Comparison of ENCODE assay signal across 11 cellular contexts in the genomic region with DNA sequence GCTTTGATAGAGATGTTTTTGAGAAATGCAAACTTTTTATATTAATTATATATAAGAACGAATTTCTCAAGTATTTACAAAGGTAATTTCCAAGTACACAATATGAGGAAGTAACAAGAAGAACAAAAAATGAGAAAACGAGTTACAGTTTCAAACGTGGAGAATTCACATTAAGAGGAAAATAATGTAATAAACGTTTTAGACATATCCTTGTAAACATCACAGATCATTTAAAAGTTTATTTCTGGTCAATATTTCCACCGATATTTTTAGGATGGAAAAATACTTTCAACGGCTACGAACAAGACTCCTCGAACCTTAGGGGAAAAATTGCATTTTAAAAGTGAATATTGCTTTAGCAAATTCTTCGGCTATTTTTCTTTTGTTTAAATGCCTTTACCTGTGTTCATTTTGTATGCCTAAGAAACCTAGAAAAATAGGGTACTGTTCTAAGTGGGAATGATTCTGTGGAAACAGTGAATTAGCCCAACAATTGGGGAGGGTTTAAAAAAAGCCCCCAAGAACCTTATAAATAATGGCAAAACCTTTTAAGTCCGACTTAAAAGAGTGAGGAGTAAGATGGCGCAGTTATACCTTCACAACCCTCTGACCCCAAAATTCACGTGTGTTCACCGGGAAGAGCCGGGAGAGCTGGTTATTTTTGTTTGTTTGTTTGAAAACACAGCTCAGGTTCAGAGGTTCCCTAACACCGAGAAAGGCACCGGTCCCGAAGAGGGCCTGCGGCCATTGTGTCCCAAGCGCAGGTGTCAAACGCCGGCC. TPM values are rescaled to one million over a fixed set of nuclear protein-coding genes. Genes with fewer than 3 reads are reported as not detected.
DNase-seq lines count a peak whose midpoint lies in the region; ATAC-seq, FAIRE-seq and TF ChIP-seq lines count a peak whose summit lies in the region.
"Had no signal": no experiment of that assay in that cellular context is flagged by ENCODE, and none has a peak within 500 bp of the region (broad histone marks: within the 10 kb centered on the region; RNA-seq: fewer than 3 reads in every experiment).

No MANE protein-coding gene starts in this region.

- peaks cover 98% of the 10 kb centered on the region for H3K27me3 Mint-ChIP-seq in MCF 10A (ENCODE audit: insufficient read depth, unreplicated experiment)

- intact Hi-C loops in breast epithelium (cut with DNase I; ENCODE audit: low total_unique reads): no loop called here
- intact Hi-C loops in MCF 10A (cut with micrococcal nuclease): no loop called here
- intact Hi-C loops in K562 (cut with micrococcal nuclease): no loop called here
- intact Hi-C loops in lower lobe of right lung (cut with DNase I): no loop called here

- H3K4me3 ChIP-seq in breast epithelium (peak overlapping the region in 2 of 3 donors; percentile 35 to 61), K562 (no peak overlapping the region), lower lobe of right lung (peak overlapping the region; percentile 56), thoracic aorta (peak overlapping the region; percentile 66)
- H3K4me3 ChIP-seq: SJCRH30 had no signal

- no peaks in the 10 kb centered on the region for H3K9me1 ChIP-seq in K562 (ENCODE audit: control insufficient read depth, insufficient read depth, low read length)

- 6% methylated on average over 20 of the region's 21 CpGs for WGBS in K562 (ENCODE audit: insufficient coverage, low coverage, missing lambda C conversion rate)

- no peak overlapping the region for H3K4me2 ChIP-seq in K562 (ENCODE audit: insufficient read depth, low read length)

- H3K9me3 ChIP-seq in breast epithelium: no peaks in the 10 kb centered on the region
- H3K9me3 ChIP-seq in K562 (replicated peaks; ENCODE audit: control insufficient read depth, insufficient read depth, low read depth, low read length): no peaks in the 10 kb centered on the region
- no peaks in the 10 kb centered on the region for H3K9me3 ChIP-seq in lower lobe of right lung
- H3K9me3 ChIP-seq in thoracic aorta: no peaks in the 10 kb centered on the region
- H3K9me3 ChIP-seq: SJCRH30 had no signal

- H3K27ac ChIP-seq in breast epithelium: no peak overlapping the region
- H3K27ac ChIP-seq in K562 (ENCODE audit: extremely low read depth, low read depth, low read length): no peak overlapping the region
- peak overlapping the region; percentile 84 for H3K27ac ChIP-seq in lower lobe of right lung
- H3K27ac ChIP-seq in thoracic aorta: no peak overlapping the region
- H3K27ac ChIP-seq: SJCRH30 had no signal

- no peaks in the 10 kb centered on the region for H3K9me3 Mint-ChIP-seq in MCF 10A (ENCODE audit: unreplicated experiment)
- H3K9me3 Mint-ChIP-seq: activated naive CD4-positive, alpha-beta T cell treated with anti-CD3 and anti-CD28 coated beads for 36 hours had no signal

- no peaks in the 10 kb centered on the region for H3K36me3 ChIP-seq in breast epithelium
- no peaks in the 10 kb centered on the region for H3K36me3 ChIP-seq in K562 (ENCODE audit: control insufficient read depth, insufficient read depth, low read length)
- no peaks in the 10 kb centered on the region for H3K36me3 ChIP-seq in lower lobe of right lung
- H3K36me3 ChIP-seq in thoracic aorta: no peaks in the 10 kb centered on the region
- H3K36me3 ChIP-seq: SJCRH30 had no signal

- H3K27me3 ChIP-seq in breast epithelium: peaks cover 5 to 96% of the 10 kb centered on the region in 2 donors
- H3K27me3 ChIP-seq in K562 (ENCODE audit: control insufficient read depth in 2 of 2, insufficient read depth in 2 of 2, low read length in 2 of 2): peaks cover 45 to 58% of the 10 kb centered on the region in 2 experiments
- peaks cover 92% of the 10 kb centered on the region for H3K27me3 ChIP-seq in lower lobe of right lung (ENCODE audit: low read depth)
- H3K27me3 ChIP-seq in thoracic aorta (replicated peaks; ENCODE audit: insufficient read depth): peaks cover 46% of the 10 kb centered on the region
- H3K27me3 ChIP-seq: SJCRH30 had no signal

- TF ChIP-seq EP300 in K562 (IDR thresholded peaks at IDR 0.05; ENCODE audit: low read length): no peak

- H3K36me3 Mint-ChIP-seq in MCF 10A (ENCODE audit: insufficient read depth, unreplicated experiment): no peaks in the 10 kb centered on the region

- in situ Hi-C loops in K562 (cut with MboI): no loop called here

- no peak overlapping the region for H3K9ac ChIP-seq in K562 (ENCODE audit: insufficient read depth in 1 of 2, low read depth in 2 of 2, low read length in 2 of 2)

- H3K4me3 Mint-ChIP-seq in MCF 10A (ENCODE audit: unreplicated experiment): no peak overlapping the region

- no peak overlapping the region for H2AFZ ChIP-seq in K562 (ENCODE audit: low read depth, low read length)

- no peaks in the 10 kb centered on the region for H3K79me2 ChIP-seq in K562 (ENCODE audit: control insufficient read depth, insufficient read depth, low read length)

- BruUV-seq in MCF 10A (replicated peaks; lab: Mats Ljungman, UMichigan): no TSS peak
- no TSS peak for BruUV-seq in K562 (replicated peaks; lab: Mats Ljungman, UMichigan)

- TF ChIP-seq POLR2A in breast epithelium (IDR thresholded peaks at IDR 0.05) (no peak), K562 (conservative IDR thresholded peaks at IDR 0.05) (no peak)

- CTCF ChIA-PET in MCF 10A (lab: Yijun Ruan, JAX) (no interaction called here), K562 (lab: Yijun Ruan, JAX; ENCODE audit: low intra/inter-chr PET ratio) (no interaction called here)

- POLR2A ChIA-PET in MCF 10A (lab: Yijun Ruan, JAX): no interaction called here
- POLR2A ChIA-PET in K562 (lab: Yijun Ruan, JAX): no interaction called here

- H3K4me1 Mint-ChIP-seq in MCF 10A (ENCODE audit: insufficient read depth, unreplicated experiment): peaks cover 5% of the 10 kb centered on the region

- TF ChIP-seq RAD21 in K562 (CRISPR knock-in tag; conservative IDR thresholded peaks at IDR 0.05 in 1 of 2, IDR thresholded peaks at IDR 0.05 in 1 of 2): no peak

- peaks cover 5 to 16% of the 10 kb centered on the region in 2 donors for H3K4me1 ChIP-seq in breast epithelium
- peaks cover 0 to 36% of the 10 kb centered on the region in 2 experiments; a peak in 2 of 5 replicates for H3K4me1 ChIP-seq in K562 (replicated peaks in 1 of 2; ENCODE audit: control insufficient read depth in 2 of 2, insufficient read depth in 2 of 2, low read length in 2 of 2)
- H3K4me1 ChIP-seq in lower lobe of right lung: peaks cover 30% of the 10 kb centered on the region
- H3K4me1 ChIP-seq in thoracic aorta (ENCODE audit: control insufficient read depth in 1 of 2, low read depth in 2 of 2): peaks cover 20 to 38% of the 10 kb centered on the region in 2 donors
- H3K4me1 ChIP-seq: SJCRH30 had no signal

- H4K20me1 ChIP-seq in K562 (replicated peaks; ENCODE audit: control insufficient read depth, insufficient read depth, low read length): no peaks in the 10 kb centered on the region; the same call in 1 of the 2 replicates

- ATAC-seq in K562 (no peak), lower lobe of right lung (no peak), thoracic aorta (ENCODE audit: insufficient number of reproducible peaks, low FRiP score, low read depth) (no peak), HG02870 (IDR thresholded peaks at IDR 0.05; ENCODE audit: unreplicated experiment) (no peak)

- FAIRE-seq in K562 (lab: Jason Lieb, UNC): no peak

- no peak for TF ChIP-seq CTCF in breast epithelium (IDR thresholded peaks at IDR 0.05)
- no peak for TF ChIP-seq CTCF in MCF 10A (IDR thresholded peaks at IDR 0.05; ENCODE audit: unreplicated experiment)
- TF ChIP-seq CTCF in K562 (IDR thresholded peaks at IDR 0.05 in 2 of 3, conservative IDR thresholded peaks at IDR 0.05 in 1 of 3; ENCODE audit: insufficient read depth in 2 of 3, low read depth in 1 of 3, low read length in 3 of 3): no peak
- TF ChIP-seq CTCF in lower lobe of right lung (IDR thresholded peaks at IDR 0.05): no peak
- TF ChIP-seq CTCF in thoracic aorta (IDR thresholded peaks at IDR 0.05): no peak

- no peak overlapping the region for H3K27ac Mint-ChIP-seq in MCF 10A (ENCODE audit: low read depth, unreplicated experiment)
- H3K27ac Mint-ChIP-seq: activated naive CD4-positive, alpha-beta T cell treated with anti-CD3 and anti-CD28 coated beads for 36 hours had no signal

- DNase-seq in breast epithelium (ENCODE audit: low spot score in 2 of 2): no peak
- no peak for DNase-seq in MCF 10A (ENCODE audit: unreplicated experiment)
- no peak for DNase-seq in K562 (ENCODE audit: extremely low read depth in 1 of 4, low spot score in 3 of 4)
- DNase-seq in lower lobe of right lung: no peak
- no peak for DNase-seq in thoracic aorta (ENCODE audit: low spot score)
- DNase-seq in SIG-M5 treated with dmso at 0.1 percent for 504 hours (lab: John Stamatoyannopoulos, UW; ENCODE audit: unreplicated experiment): no peak
- DNase-seq in stimulated activated CD4-positive, alpha-beta T cell treated with anti-CD3 and anti-CD28 coated beads, Interleukin-4, amount 100 ng/mL, for 24 hours: no peak
- DNase-seq: activated naive CD4-positive, alpha-beta T cell treated with anti-CD3 and anti-CD28 coated beads for 36 hours; hippocampal formation; SJCRH30 had no signal

TF ChIP-seq in K562, 482 proteins besides CTCF, POLR2A, EP300 and RAD21 (continues in another document):
- TF ChIP-seq NUFIP1 (IDR thresholded peaks at IDR 0.05; ENCODE audit: partially characterized antibody) (no peak), HDAC8 (tag; IDR thresholded peaks at IDR 0.05) (no peak)

RNA-seq across cellular contexts. Expression of a gene that starts 3.3 kb away (rescaled TPM):
- total RNA-seq in breast epithelium: under 1 TPM in 1 of 3 donors, not detected in 2; 0.33 TPM
- total RNA-seq in MCF 10A (2022): not detected in 2 replicates
- not detected in 2 replicates for total RNA-seq in K562 (2011; cell fraction: chromatin; rRNA removed; ENCODE audit: low replicate concordance)
- total RNA-seq in K562 (2011; cell fraction: nucleolus; rRNA removed): not detected in 2 replicates
- not detected in 2 replicates for total RNA-seq in K562 (2011; cell fraction: nucleoplasm; rRNA removed)
- not detected in 2 replicates for total RNA-seq in K562 (2014; rRNA removed)
- not detected in 2 replicates for total RNA-seq in K562 (2014; rRNA removed; fragmentation: Illumina TruSeq; extraction: Trizol)
- not detected in 2 replicates for total RNA-seq in K562 (2015; rRNA removed; fragmentation: Illumina TruSeq; extraction: Trizol)
- total RNA-seq in K562 (2021): 0.11 TPM in 1 of 2 replicates, not detected in the other
- not detected in 2 replicates for polyA plus RNA-seq in K562 (2011; rRNA removed)
- not detected in 2 replicates for polyA plus RNA-seq in K562 (2011; cell fraction: cytosol; rRNA removed)
- polyA plus RNA-seq in K562 (2011; cell fraction: nucleus; rRNA removed): not detected in 2 replicates
- not detected in 2 replicates for polyA plus RNA-seq in K562 (2012)
- not detected in 2 replicates for polyA plus RNA-seq in K562 (2014; fragmentation: Illumina TruSeq; extraction: Trizol)
- polyA plus RNA-seq in K562 (2014; fragmentation: Nextera tagmentation; extraction: Ambion mirVana): not detected
- polyA plus RNA-seq in K562 (2014; rRNA removed): not detected in 2 replicates
- polyA minus RNA-seq in K562 (2011; rRNA and poly(A)+ RNA removed): not detected in 2 replicates
- not detected in 2 replicates for polyA minus RNA-seq in K562 (2011; cell fraction: cytosol; rRNA and poly(A)+ RNA removed)
- not detected in 2 replicates for polyA minus RNA-seq in K562 (2011; cell fraction: nucleus; rRNA and poly(A)+ RNA removed)
- total RNA-seq in lower lobe of right lung: 15.2 TPM
- total RNA-seq in thoracic aorta: not detected
- total RNA-seq: activated naive CD4-positive, alpha-beta T cell treated with anti-CD3 and anti-CD28 coated beads for 36 hours; SJCRH30 had no signal

Comparison
In these comparisons a context has a peak if more than half of its experiments do, and no peak if none do; other contexts are left out.
1. RNA of a gene that starts 3.3 kb away (total RNA-seq): 15.2 TPM in lower lobe of right lung (single experiment); not detected in thoracic aorta, 0.33 TPM in breast epithelium, not detected in MCF 10A and 0.11 TPM in K562; every median in the first group is over 10 times any median in the second.